ENCODE assay signal across 20 cellular contexts in genomic region chr10:127999291-127999690, GRCh38.
A peak's percentile ranks its signal among the peaks of the same experiment; 100 is the strongest.
DNase-seq lines count a peak whose midpoint lies in the region; ATAC-seq and TF ChIP-seq lines count a peak whose summit lies in the region.
"Had no signal": no experiment of that assay in that cellular context is flagged by ENCODE, and none has a peak within 500 bp of the region (broad histone marks: within the 10 kb centered on the region; RNA-seq: fewer than 3 reads in every experiment).

No MANE protein-coding gene starts in this region.

- H3K36me3 ChIP-seq in sigmoid colon (no peaks in the 10 kb centered on the region), PC-9 (ENCODE audit: low read depth) (no peaks in the 10 kb centered on the region)
- H3K36me3 ChIP-seq in CD8-positive, alpha-beta T cell (ENCODE audit: insufficient read depth, low read length): no peaks in the 10 kb centered on the region
- H3K36me3 ChIP-seq: esophagus squamous epithelium, left ventricle myocardium inferior, ovary had no signal

- no peaks in the 10 kb centered on the region for H3F3A ChIP-seq in PC-9 (ENCODE audit: insufficient read depth, low read depth)

- H3K4me1 ChIP-seq in sigmoid colon (peaks cover 0 to 14% (median 5%) of the 10 kb centered on the region in 4 donors), PC-9 (replicated peaks; ENCODE audit: insufficient read depth) (no peaks in the 10 kb centered on the region)
- H3K4me1 ChIP-seq in CD8-positive, alpha-beta T cell (ENCODE audit: insufficient read depth, low read length): no peaks in the 10 kb centered on the region

- DNase-seq in Kasumi-1 (lab: John Stamatoyannopoulos, UW) (peak; percentile 48), hypothalamus (lab: John Stamatoyannopoulos, UW) (peak in 34 of 51 donors; percentile 14 to 84 (median 44)), sigmoid colon (peak; percentile 58), PC-9 (no peak)
- DNase-seq in CD8-positive, alpha-beta T cell: no peak
- DNase-seq in activated CD4-positive, alpha-beta T cell treated with anti-CD3 and anti-CD28 coated beads for 1 hour: no peak
- DNase-seq: activated naive CD8-positive, alpha-beta T cell treated with anti-CD3 and anti-CD28 coated beads, Interleukin-2, amount 10 ng/mL, durations not matched to agents 7 days and 5 days; effector CD8-positive, alpha-beta T cell; esophagus squamous epithelium; left ventricle myocardium inferior; NCI-H1436 treated with DMSO at 0.1 percent for 48 hours; RPMI8226; SK-N-SH; T-helper 9 cell had no signal

- BruUV-seq in PC-9 (replicated peaks; lab: Mats Ljungman, UMichigan): no TSS peak

- H3K27me3 ChIP-seq in sigmoid colon (no peaks in the 10 kb centered on the region), PC-9 (ENCODE audit: insufficient read depth, low read depth) (no peaks in the 10 kb centered on the region)
- H3K27me3 ChIP-seq in CD8-positive, alpha-beta T cell (ENCODE audit: insufficient read depth, low read length): no peaks in the 10 kb centered on the region
- H3K27me3 ChIP-seq: ovary had no signal

- H3K27ac ChIP-seq in angular gyrus (ENCODE audit: low read depth, low read length) (peak overlapping the region; percentile 31), sigmoid colon (peak overlapping the region in 2 of 4 donors; percentile 21 to 31), PC-9 (no peak overlapping the region)
- no peak overlapping the region for H3K27ac ChIP-seq in CD8-positive, alpha-beta T cell (ENCODE audit: low read depth, low read length)
- H3K27ac ChIP-seq: left ventricle myocardium inferior, ovary had no signal

- CTCF ChIA-PET in CD8-positive, alpha-beta T cell (lab: Charles Lee): no interaction called here
- CTCF ChIA-PET in PC-9 (lab: Charles Lee): no interaction called here

- H3K4me3 Mint-ChIP-seq in CD8-positive, alpha-beta T cell: no peak overlapping the region
- H3K4me3 Mint-ChIP-seq: activated naive CD8-positive, alpha-beta T cell treated with anti-CD3 and anti-CD28 coated beads, Interleukin-2, amount 10 ng/mL, durations not matched to agents 7 days and 5 days; B cell; stimulated activated naive CD8-positive, alpha-beta T cell treated with anti-CD3 and anti-CD28 coated beads, Interleukin-15, Interleukin-2, amounts not matched to agents 100 ng/mL and 50 ng/mL, for 24 hours had no signal

- H3K9me3 ChIP-seq in sigmoid colon: no peaks in the 10 kb centered on the region
- no peaks in the 10 kb centered on the region for H3K9me3 ChIP-seq in CD8-positive, alpha-beta T cell (ENCODE audit: low read length)
- no peaks in the 10 kb centered on the region for H3K9me3 ChIP-seq in PC-9 (ENCODE audit: insufficient read depth, low read depth)
- H3K9me3 ChIP-seq: esophagus squamous epithelium, left ventricle myocardium inferior, ovary, SK-N-SH had no signal

- H3K27me3 Mint-ChIP-seq in CD8-positive, alpha-beta T cell (ENCODE audit: low read depth): peaks cover 8% of the 10 kb centered on the region

- H4K20me1 ChIP-seq in PC-9 (ENCODE audit: insufficient read depth): no peaks in the 10 kb centered on the region

- no peaks in the 10 kb centered on the region for H3K9me2 ChIP-seq in PC-9 (ENCODE audit: insufficient read depth)
- H3K9me2 ChIP-seq: SK-N-SH had no signal

- POLR2A ChIA-PET in CD8-positive, alpha-beta T cell (lab: Charles Lee): no interaction called here
- POLR2A ChIA-PET in PC-9 (lab: Charles Lee; ENCODE audit: unreplicated experiment): no interaction called here

- TF ChIP-seq EP300 in sigmoid colon (IDR thresholded peaks at IDR 0.05): no peak

- H3K79me2 ChIP-seq in PC-9 (ENCODE audit: low read depth): no peaks in the 10 kb centered on the region

- H3K9me3 Mint-ChIP-seq in CD8-positive, alpha-beta T cell: no peaks in the 10 kb centered on the region
- H3K9me3 Mint-ChIP-seq: activated naive CD8-positive, alpha-beta T cell treated with anti-CD3 and anti-CD28 coated beads, Interleukin-2, amount 10 ng/mL, durations not matched to agents 7 days and 5 days; stimulated activated naive CD8-positive, alpha-beta T cell treated with anti-CD3 and anti-CD28 coated beads, Interleukin-15, Interleukin-2, amounts not matched to agents 100 ng/mL and 50 ng/mL, for 24 hours had no signal

- H3K4me3 ChIP-seq in sigmoid colon (peak overlapping the region in 1 of 4 donors; percentile 2), PC-9 (no peak overlapping the region)
- H3K4me3 ChIP-seq in CD8-positive, alpha-beta T cell (ENCODE audit: low read depth, low read length): no peak overlapping the region
- H3K4me3 ChIP-seq: esophagus squamous epithelium, left ventricle myocardium inferior, ovary had no signal

- no peak for TF ChIP-seq POLR2A in sigmoid colon (IDR thresholded peaks at IDR 0.05)

- H3K36me3 Mint-ChIP-seq in CD8-positive, alpha-beta T cell: no peaks in the 10 kb centered on the region
- H3K36me3 Mint-ChIP-seq: activated naive CD8-positive, alpha-beta T cell treated with anti-CD3 and anti-CD28 coated beads, Interleukin-2, amount 10 ng/mL, durations not matched to agents 7 days and 5 days had no signal

- TF ChIP-seq CTCF in sigmoid colon (IDR thresholded peaks at IDR 0.05): no peak
- TF ChIP-seq CTCF in CD8-positive, alpha-beta T cell (IDR thresholded peaks at IDR 0.05): no peak
- TF ChIP-seq CTCF in PC-9 (conservative IDR thresholded peaks at IDR 0.05): no peak

- H3K4me2 ChIP-seq in PC-9: no peak overlapping the region
- H3K4me2 ChIP-seq: SK-N-SH had no signal

- ATAC-seq in CD8-positive, alpha-beta T cell: no peak
- ATAC-seq in HG02970 (IDR thresholded peaks at IDR 0.05; ENCODE audit: low FRiP score, unreplicated experiment): no peak
- ATAC-seq: HCT116 had no signal

- intact Hi-C loops in sigmoid colon (cut with DNase I): no loop called here
- intact Hi-C loops in CD8-positive, alpha-beta T cell (cut with DNase I, micrococcal nuclease): no loop called here
- intact Hi-C loops in PC-9 (cut with micrococcal nuclease; ENCODE audit: unreplicated experiment): no loop called here

- H3K4me1 Mint-ChIP-seq in CD8-positive, alpha-beta T cell (ENCODE audit: low read depth): no peaks in the 10 kb centered on the region

- no peak overlapping the region for H3K27ac Mint-ChIP-seq in CD8-positive, alpha-beta T cell
- H3K27ac Mint-ChIP-seq: activated naive CD8-positive, alpha-beta T cell treated with anti-CD3 and anti-CD28 coated beads, Interleukin-2, amount 10 ng/mL, durations not matched to agents 7 days and 5 days; B cell; stimulated activated naive CD8-positive, alpha-beta T cell treated with anti-CD3 and anti-CD28 coated beads, Interleukin-15, Interleukin-2, amounts not matched to agents 100 ng/mL and 50 ng/mL, for 24 hours had no signal

- 71 to 84% methylated on average over 11 of the region's 11 CpGs for whole genome bisulfite sequencing in sigmoid colon, 2 donors

- H2AFZ ChIP-seq in PC-9: no peak overlapping the region

Comparison
In these comparisons a context has a peak if more than half of its experiments do, and no peak if none do; other contexts are left out.
1. DNase-seq: peak in Kasumi-1 (2 of 2), hypothalamus (34 of 51) and sigmoid colon (single experiment); none in CD8-positive, alpha-beta T cell (0 of 7), PC-9 (0 of 2) and activated CD4-positive, alpha-beta T cell treated with anti-CD3 and anti-CD28 coated beads for 1 hour (single experiment).